ENCODE assay signal across 9 cellular contexts in the genomic region with DNA sequence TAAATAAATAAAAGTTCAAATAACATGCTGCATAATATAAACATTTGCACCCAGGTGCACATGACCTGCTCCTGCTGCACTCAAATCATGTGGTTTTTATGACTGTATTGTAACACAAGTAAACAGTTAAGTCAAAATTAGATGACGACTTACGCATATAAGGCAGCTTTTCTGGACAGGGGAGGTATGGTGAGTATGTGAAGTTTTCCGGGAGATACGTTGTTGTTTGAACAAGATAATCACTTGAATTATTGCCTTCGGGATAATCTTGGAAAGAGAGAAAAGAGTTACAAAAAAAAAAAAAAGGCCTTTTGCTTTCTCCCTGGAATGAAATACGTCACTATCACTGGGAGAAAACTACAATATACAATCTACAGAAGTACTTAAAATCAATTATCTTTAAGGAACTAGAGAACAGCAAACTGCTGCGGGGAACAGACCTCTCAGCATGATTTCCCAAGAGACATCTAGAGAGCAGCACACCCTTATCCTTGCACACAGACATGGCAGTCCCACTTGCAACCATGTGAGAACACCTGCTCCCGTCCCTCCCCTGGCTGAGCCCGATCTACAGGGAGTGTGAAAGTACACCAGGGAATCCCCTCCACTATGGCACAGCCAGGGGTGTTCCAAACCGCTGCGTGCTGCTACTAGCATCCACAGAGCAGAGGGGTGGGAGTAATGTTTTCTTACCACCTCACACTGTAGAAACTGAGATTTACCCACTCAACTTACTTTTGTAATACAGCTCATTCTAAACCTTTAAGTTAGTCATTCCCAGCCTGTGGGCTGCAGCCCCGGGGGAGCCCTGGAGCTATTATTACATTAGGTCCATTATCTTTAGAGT. TPM values are rescaled to one million over a fixed set of nuclear protein-coding genes. Genes with fewer than 3 reads are reported as not detected.
DNase-seq lines count a peak whose midpoint lies in the region; ATAC-seq and TF ChIP-seq lines count a peak whose summit lies in the region.
"Had no signal": no experiment of that assay in that cellular context is flagged by ENCODE, and none has a peak within 500 bp of the region (broad histone marks: within the 10 kb centered on the region; RNA-seq: fewer than 3 reads in every experiment).

No MANE protein-coding gene starts in this region.

- peaks cover 7% of the 10 kb centered on the region for H3K9me3 Mint-ChIP-seq in neural crest cell

- H3K4me1 ChIP-seq in tibial nerve: no peaks in the 10 kb centered on the region

- ATAC-seq in HG03039 (IDR thresholded peaks at IDR 0.05; ENCODE audit: unreplicated experiment): peak; percentile 77
- no peak for ATAC-seq in left ventricle myocardium superior

- H3K36me3 Mint-ChIP-seq in neural crest cell (ENCODE audit: low read depth): peaks cover 42% of the 10 kb centered on the region

- H3K4me3 Mint-ChIP-seq in neural crest cell: no peak overlapping the region

- H3K9me3 ChIP-seq in tibial nerve: no peaks in the 10 kb centered on the region

- no peaks in the 10 kb centered on the region for H3K36me3 ChIP-seq in tibial nerve

- TF ChIP-seq POLR2A in tibial nerve (IDR thresholded peaks at IDR 0.05): no peak

- TF ChIP-seq CTCF in neural crest cell (conservative IDR thresholded peaks at IDR 0.05): no peak
- TF ChIP-seq CTCF in tibial nerve (IDR thresholded peaks at IDR 0.05): no peak

- H3K27me3 ChIP-seq in tibial nerve: no peaks in the 10 kb centered on the region

- H3K4me3 ChIP-seq in tibial nerve: no peak overlapping the region

- peak; percentile 49 for DNase-seq in activated naive CD4-positive, alpha-beta T cell treated with Interleukin-2 at 50 U/mL for 16 hours
- DNase-seq in activated naive CD4-positive, alpha-beta T cell (lab: John Stamatoyannopoulos, UW): no peak
- DNase-seq in NCI-H524 (lab: John Stamatoyannopoulos, UW): peak; percentile 50 to 87
- DNase-seq in neural crest cell (ENCODE audit: low read depth, low spot score): no peak
- no peak for DNase-seq in DMS53 treated with DMSO at 0.1 percent for 48 hours (lab: John Stamatoyannopoulos, UW; ENCODE audit: unreplicated experiment)
- no peak for DNase-seq in tibial nerve (ENCODE audit: low spot score in 2 of 2)
- no peak for DNase-seq in left ventricle myocardium superior

- 66 to 73% methylated on average over 12 of the region's 12 CpGs for WGBS in tibial nerve, 2 donors

- H3K27ac Mint-ChIP-seq in neural crest cell (ENCODE audit: unreplicated experiment): peak overlapping the region; percentile 3

- no peaks in the 10 kb centered on the region for H3K4me1 Mint-ChIP-seq in neural crest cell

- no peak for TF ChIP-seq EP300 in tibial nerve (IDR thresholded peaks at IDR 0.05)

- no peak overlapping the region for H3K27ac ChIP-seq in tibial nerve
- H3K27ac ChIP-seq: VCaP had no signal

- no peaks in the 10 kb centered on the region for H3K27me3 Mint-ChIP-seq in neural crest cell (ENCODE audit: low read depth)

- intact Hi-C loops in left ventricle myocardium superior (cut with micrococcal nuclease): no loop called here

RNA-seq across cellular contexts. Expression of gene B4GALT6, which starts 26.3 kb away (rescaled TPM):
- total RNA-seq in neural crest cell: 40.0 and 43.4 TPM in 2 replicates
- 1 to 10 TPM in 3 of 4 donors, under 1 TPM in 1; 0.98 to 2.1 (median 1.5) TPM for total RNA-seq in tibial nerve
- 11.9 TPM for total RNA-seq in left ventricle myocardium superior

Comparison
In these comparisons a context has a peak if more than half of its experiments do, and no peak if none do; other contexts are left out.
1. DNase-seq: peak in activated naive CD4-positive, alpha-beta T cell treated with Interleukin-2 at 50 U/mL for 16 hours (single experiment) and NCI-H524 (2 of 2); none in activated naive CD4-positive, alpha-beta T cell (0 of 4), neural crest cell (single experiment), DMS53 treated with DMSO at 0.1 percent for 48 hours (single experiment), tibial nerve (0 of 2) and left ventricle myocardium superior (single experiment).